ENCODE assay signal across 13 cellular contexts in genomic region chr3:120461416-120461815, GRCh38.
"Had no signal": no experiment of that assay in that cellular context is flagged by ENCODE, and none has a peak within 500 bp of the region (broad histone marks: within the 10 kb centered on the region; RNA-seq: fewer than 3 reads in every experiment).

No MANE protein-coding gene starts in this region.

- H3K4me3 Mint-ChIP-seq: neural progenitor cell; T-helper 2 cell treated with Interferon-gamma antibody and Interleukin-4, amounts not matched to agents 5 μg/mL and 100 μg/mL, for 36 hours had no signal

- H3K27ac ChIP-seq: epithelial cell of prostate, neural progenitor cell, ovary, tibial artery, vagina had no signal

- H3K36me3 ChIP-seq: neural progenitor cell, ovary, tibial artery, vagina had no signal

- H3K36me3 Mint-ChIP-seq: neural progenitor cell had no signal

- H3K9me3 Mint-ChIP-seq: neural progenitor cell; T-helper 2 cell treated with Interferon-gamma antibody and Interleukin-4, amounts not matched to agents 5 μg/mL and 100 μg/mL, for 36 hours had no signal

- H3K27ac Mint-ChIP-seq: neural progenitor cell; T-helper 2 cell treated with Interferon-gamma antibody and Interleukin-4, amounts not matched to agents 5 μg/mL and 100 μg/mL, for 36 hours had no signal

- DNase-seq: activated CD4-positive, alpha-beta T cell treated with anti-CD3 and anti-CD28 coated beads, Interleukin-2, amount 50 U/mL, for 1 hour; activated naive CD4-positive, alpha-beta T cell treated with Interleukin-2 at 50 U/mL for 16 hours; aorta; ovary; stimulated activated CD4-positive, alpha-beta T cell treated with anti-CD3 and anti-CD28 coated beads, Interleukin-4, amount 100 ng/mL, for 24 hours; stimulated activated naive CD4-positive, alpha-beta T cell; tibial artery had no signal

- H3K27me3 ChIP-seq: neural progenitor cell, ovary, tibial artery, vagina had no signal

- H3K4me1 ChIP-seq: tibial artery, vagina had no signal

- H3K4me3 ChIP-seq: lung, neural progenitor cell, ovary, tibial artery, vagina had no signal

- H3K9me3 ChIP-seq: ovary, tibial artery, vagina had no signal

- ATAC-seq: activated CD4-positive, CD25-positive, alpha-beta regulatory T cell treated with anti-CD3 and anti-CD28 coated beads, Interleukin-2, amount 50 U/mL, for 24 hours had no signal
